29 cellular contexts compared by ENCODE assay signal in genomic region chr5:65307088-65307487, GRCh38.
"Had no signal": no experiment of that assay in that cellular context is flagged by ENCODE, and none has a peak within 500 bp of the region (broad histone marks: within the 10 kb centered on the region; RNA-seq: fewer than 3 reads in every experiment).

No MANE protein-coding gene starts in this region.

- FAIRE-seq: kidney had no signal

- H3K27ac ChIP-seq: adrenal gland, ascending aorta, brain microvascular endothelial cell, gastrocnemius medialis, parathyroid adenoma, psoas muscle, sigmoid colon, stomach, suprapubic skin, tibial artery, upper lobe of right lung had no signal

- H3K4me3 ChIP-seq: adrenal gland, ascending aorta, gastrocnemius medialis, psoas muscle, sigmoid colon, smooth muscle cell, stomach, suprapubic skin, tibial artery, upper lobe of right lung had no signal

- ATAC-seq: activated CD4-positive, alpha-beta T cell treated with anti-CD3 and anti-CD28 coated beads for 36 hours; activated T-cell treated with anti-CD3 and anti-CD28 coated beads, Interleukin-2, amount 50 U/mL, for 72 hours; esophagus mucosa; gastrocnemius medialis; naive thymus-derived CD8-positive, alpha-beta T cell; psoas muscle; stimulated activated naive B cell treated with anti-CD40 and anti-IgM and Interleukin-4, amounts not matched to agents 10 μg/mL and 1 μg/mL and 100 μg/mL, for 72 hours; upper lobe of right lung had no signal

- DNase-seq: activated CD4-positive, alpha-beta T cell treated with anti-CD3 and anti-CD28 coated beads for 36 hours; activated CD4-positive, alpha-beta T cell treated with anti-CD3 and anti-CD28 coated beads, Interleukin-2, amount 50 U/mL, for 4 hours; activated CD4-positive, CD25-positive, alpha-beta regulatory T cell; activated effector memory CD4-positive, alpha-beta T cell treated with Interleukin-2 at 50 U/mL for 16 hours; activated naive CD4-positive, alpha-beta T cell treated with Interleukin-2 at 50 U/mL for 16 hours; activated T-cell treated with anti-CD3 and anti-CD28 coated beads for 4 hours; activated T-cell treated with anti-CD3 and anti-CD28 coated beads, Interleukin-2, amount 50 U/mL, for 72 hours; adrenal gland; brain microvascular endothelial cell; caudate nucleus; endodermal cell; gastrocnemius medialis; hippocampal formation; kidney; naive thymus-derived CD8-positive, alpha-beta T cell; nucleus accumbens; psoas muscle; sigmoid colon; stimulated activated CD4-positive, alpha-beta T cell treated with anti-CD3 and anti-CD28 coated beads, Interleukin-15, amount 100 ng/mL, for 24 hours; stimulated activated CD4-positive, alpha-beta T cell treated with anti-CD3 and anti-CD28 coated beads, Interleukin-2, amount 100 ng/mL, for 24 hours; stimulated activated naive B cell treated with anti-CD40 and anti-IgM and Interleukin-4, amounts not matched to agents 10 μg/mL and 1 μg/mL and 100 μg/mL, for 72 hours; stomach; tibial artery; upper lobe of right lung had no signal
